12 cellular contexts compared by ENCODE assay signal in genomic region chr1:186442651-186443114, GRCh38. TPM values are rescaled to one million over a fixed set of nuclear protein-coding genes. Genes with fewer than 3 reads are reported as not detected.
DNase-seq lines count a peak whose midpoint lies in the region; ATAC-seq, FAIRE-seq and TF ChIP-seq lines count a peak whose summit lies in the region.
"Had no signal": no experiment of that assay in that cellular context is flagged by ENCODE, and none has a peak within 500 bp of the region (broad histone marks: within the 10 kb centered on the region; RNA-seq: fewer than 3 reads in every experiment).

No MANE protein-coding gene starts in this region.

- H3K4me1 Mint-ChIP-seq in activated CD8-positive, alpha-beta T cell treated with anti-CD3 and anti-CD28 coated beads for 36 hours (ENCODE audit: low read depth): peaks cover 11% of the 10 kb centered on the region
- peaks cover 5% of the 10 kb centered on the region for H3K4me1 Mint-ChIP-seq in activated CD8-positive, alpha-beta T cell treated with anti-CD3 and anti-CD28 coated beads, Interleukin-2, amount 10 ng/mL, durations not matched to agents 7 days and 5 days (ENCODE audit: low read depth)
- H3K4me1 Mint-ChIP-seq in astrocyte (ENCODE audit: low read depth, unreplicated experiment): peaks cover 9% of the 10 kb centered on the region
- no peaks in the 10 kb centered on the region for H3K4me1 Mint-ChIP-seq in nephron progenitor cell

- H3K27me3 Mint-ChIP-seq in activated CD8-positive, alpha-beta T cell treated with anti-CD3 and anti-CD28 coated beads for 36 hours: no peaks in the 10 kb centered on the region
- H3K27me3 Mint-ChIP-seq in activated CD8-positive, alpha-beta T cell treated with anti-CD3 and anti-CD28 coated beads, Interleukin-2, amount 10 ng/mL, durations not matched to agents 7 days and 5 days (ENCODE audit: low read depth): no peaks in the 10 kb centered on the region
- H3K27me3 Mint-ChIP-seq in astrocyte (ENCODE audit: low read depth, unreplicated experiment): no peaks in the 10 kb centered on the region
- no peaks in the 10 kb centered on the region for H3K27me3 Mint-ChIP-seq in nephron progenitor cell (ENCODE audit: low read depth, poor library complexity)

- H2AFZ ChIP-seq in astrocyte (ENCODE audit: low read depth, low read length): peak overlapping the region; percentile 28

- no peaks in the 10 kb centered on the region for H3K36me3 ChIP-seq in astrocyte (ENCODE audit: insufficient read depth, low read length)
- H3K36me3 ChIP-seq: BE2C had no signal

- no peaks in the 10 kb centered on the region for H3K9me3 Mint-ChIP-seq in activated CD8-positive, alpha-beta T cell treated with anti-CD3 and anti-CD28 coated beads for 36 hours
- H3K9me3 Mint-ChIP-seq in activated CD8-positive, alpha-beta T cell treated with anti-CD3 and anti-CD28 coated beads, Interleukin-2, amount 10 ng/mL, durations not matched to agents 7 days and 5 days (ENCODE audit: insufficient read depth): no peaks in the 10 kb centered on the region
- H3K9me3 Mint-ChIP-seq in astrocyte (ENCODE audit: unreplicated experiment): no peaks in the 10 kb centered on the region
- no peaks in the 10 kb centered on the region for H3K9me3 Mint-ChIP-seq in nephron progenitor cell

- ATAC-seq in activated CD8-positive, alpha-beta T cell treated with anti-CD3 and anti-CD28 coated beads for 36 hours: peak; percentile 45
- no peak for ATAC-seq in activated CD8-positive, alpha-beta T cell treated with anti-CD3 and anti-CD28 coated beads, Interleukin-2, amount 10 ng/mL, durations not matched to agents 7 days and 5 days

- no peaks in the 10 kb centered on the region for H3K27me3 ChIP-seq in astrocyte (ENCODE audit: insufficient read depth, low read length)
- H3K27me3 ChIP-seq: BE2C had no signal

- peak overlapping the region; percentile 48 for H3K4me2 ChIP-seq in astrocyte (ENCODE audit: low read length)

- H3K4me3 Mint-ChIP-seq in activated CD8-positive, alpha-beta T cell treated with anti-CD3 and anti-CD28 coated beads for 36 hours: no peak overlapping the region
- H3K4me3 Mint-ChIP-seq in activated CD8-positive, alpha-beta T cell treated with anti-CD3 and anti-CD28 coated beads, Interleukin-2, amount 10 ng/mL, durations not matched to agents 7 days and 5 days: no peak overlapping the region
- H3K4me3 Mint-ChIP-seq in astrocyte (ENCODE audit: unreplicated experiment) (no peak overlapping the region), nephron progenitor cell (no peak overlapping the region)

- no peaks in the 10 kb centered on the region for H3K9me3 ChIP-seq in astrocyte (ENCODE audit: insufficient read depth, low read depth, low read length)
- H3K9me3 ChIP-seq: BE2C had no signal

- peaks cover 14% of the 10 kb centered on the region for H3K4me1 ChIP-seq in astrocyte (ENCODE audit: insufficient read depth, low read length)
- H3K4me1 ChIP-seq: BE2C had no signal

- DNase-seq in activated CD8-positive, alpha-beta T cell treated with anti-CD3 and anti-CD28 coated beads for 36 hours: no peak
- no peak for DNase-seq in activated CD8-positive, alpha-beta T cell treated with anti-CD3 and anti-CD28 coated beads, Interleukin-2, amount 10 ng/mL, durations not matched to agents 7 days and 5 days
- DNase-seq in NCI-H2029 (lab: John Stamatoyannopoulos, UW): peak; percentile 8
- DNase-seq in astrocyte (ENCODE audit: low read depth): peak; percentile 89
- DNase-seq in renal cortical epithelial cell (ENCODE audit: low read depth): peak; percentile 13
- DNase-seq in nephron progenitor cell: no peak
- no peak for DNase-seq in HEK293T (ENCODE audit: extremely low spot score)
- DNase-seq in NAMALWA (ENCODE audit: low spot score): no peak
- DNase-seq: activated CD8-positive, alpha-beta memory T cell treated with anti-CD3 and anti-CD28 coated beads, Interleukin-2, amount 50 U/mL, for 48 hours; BE2C had no signal

- FAIRE-seq in astrocyte (lab: Jason Lieb, UNC): no peak
- FAIRE-seq: islet of Langerhans had no signal

- H3K9ac ChIP-seq in astrocyte (ENCODE audit: low read length): no peak overlapping the region

- TF ChIP-seq CTCF in activated CD8-positive, alpha-beta T cell treated with anti-CD3 and anti-CD28 coated beads for 36 hours (IDR thresholded peaks at IDR 0.05): no peak
- TF ChIP-seq CTCF in astrocyte (IDR thresholded peaks at IDR 0.05; ENCODE audit: insufficient read depth, low read depth, low read length): no peak
- TF ChIP-seq CTCF in nephron progenitor cell (IDR thresholded peaks at IDR 0.05): no peak

- H3K4me3 ChIP-seq in astrocyte (ENCODE audit: insufficient read depth, low read depth, low read length): no peak overlapping the region

- POLR2A ChIA-PET in activated CD8-positive, alpha-beta T cell treated with anti-CD3 and anti-CD28 coated beads for 36 hours (lab: Charles Lee): no interaction called here
- POLR2A ChIA-PET in activated CD8-positive, alpha-beta T cell treated with anti-CD3 and anti-CD28 coated beads, Interleukin-2, amount 10 ng/mL, durations not matched to agents 7 days and 5 days (lab: Charles Lee): no interaction called here
- POLR2A ChIA-PET in HEK293T (lab: Yijun Ruan, JAX): no interaction called here

- no peaks in the 10 kb centered on the region for H3K79me2 ChIP-seq in astrocyte (ENCODE audit: insufficient read depth, low read length)

- no peaks in the 10 kb centered on the region for H3K36me3 Mint-ChIP-seq in activated CD8-positive, alpha-beta T cell treated with anti-CD3 and anti-CD28 coated beads for 36 hours (ENCODE audit: low read depth)
- no peaks in the 10 kb centered on the region for H3K36me3 Mint-ChIP-seq in activated CD8-positive, alpha-beta T cell treated with anti-CD3 and anti-CD28 coated beads, Interleukin-2, amount 10 ng/mL, durations not matched to agents 7 days and 5 days (ENCODE audit: low read depth)
- H3K36me3 Mint-ChIP-seq in astrocyte (ENCODE audit: low read depth, unreplicated experiment): peaks cover 2% of the 10 kb centered on the region
- no peaks in the 10 kb centered on the region for H3K36me3 Mint-ChIP-seq in nephron progenitor cell (ENCODE audit: low read depth)

- H3K27ac ChIP-seq in astrocyte (ENCODE audit: low read depth, low read length): peak overlapping the region; percentile 47

- H4K20me1 ChIP-seq in astrocyte (ENCODE audit: insufficient read depth, low read length): no peaks in the 10 kb centered on the region

- H3K27ac Mint-ChIP-seq in activated CD8-positive, alpha-beta T cell treated with anti-CD3 and anti-CD28 coated beads for 36 hours: no peak overlapping the region
- H3K27ac Mint-ChIP-seq in activated CD8-positive, alpha-beta T cell treated with anti-CD3 and anti-CD28 coated beads, Interleukin-2, amount 10 ng/mL, durations not matched to agents 7 days and 5 days: no peak overlapping the region
- H3K27ac Mint-ChIP-seq in astrocyte (ENCODE audit: unreplicated experiment) (no peak overlapping the region), nephron progenitor cell (no peak overlapping the region)

- CTCF ChIA-PET in activated CD8-positive, alpha-beta T cell treated with anti-CD3 and anti-CD28 coated beads for 36 hours (lab: Charles Lee): interaction anchor here (1.3 kb wide), 1 partner anchor 68 kb away, joined by 3 read pairs; the partner anchor contains the start of gene TPR
- CTCF ChIA-PET in activated CD8-positive, alpha-beta T cell treated with anti-CD3 and anti-CD28 coated beads, Interleukin-2, amount 10 ng/mL, durations not matched to agents 7 days and 5 days (lab: Charles Lee): interaction anchor here (1.0 kb wide), 1 partner anchor 39 kb away, joined by 4 read pairs; no protein-coding TSS in a partner anchor
- CTCF ChIA-PET in HEK293T (lab: Yijun Ruan, JAX): no interaction called here

- intact Hi-C loops in activated CD8-positive, alpha-beta T cell treated with anti-CD3 and anti-CD28 coated beads for 36 hours (cut with micrococcal nuclease): no loop called here

TF ChIP-seq in HEK293T, 16 proteins besides CTCF, POLR2A, EP300 and RAD21:
- TF ChIP-seq BHLHE40 (IDR thresholded peaks at IDR 0.05; ENCODE audit: borderline replicate concordance): no peak
- no peak for TF ChIP-seq LEF1 (IDR thresholded peaks at IDR 0.05; ENCODE audit: borderline replicate concordance)

RNA-seq across cellular contexts. Expression of gene PDC, which starts 18.2 kb away (rescaled TPM):
- not detected for total RNA-seq in activated CD8-positive, alpha-beta T cell treated with anti-CD3 and anti-CD28 coated beads for 36 hours
- not detected for total RNA-seq in activated CD8-positive, alpha-beta T cell treated with anti-CD3 and anti-CD28 coated beads, Interleukin-2, amount 10 ng/mL, durations not matched to agents 7 days and 5 days
- total RNA-seq in astrocyte (not detected in 2 replicates), renal cortical epithelial cell (not detected in 2 replicates)
- total RNA-seq: osteocyte had no signal

Comparison
In these comparisons a context has a peak if more than half of its experiments do, and no peak if none do; other contexts are left out.
1. DNase-seq: peak in NCI-H2029 (single experiment), astrocyte (single experiment) and renal cortical epithelial cell (single experiment); none in activated CD8-positive, alpha-beta T cell treated with anti-CD3 and anti-CD28 coated beads for 36 hours (single experiment), activated CD8-positive, alpha-beta T cell treated with anti-CD3 and anti-CD28 coated beads, Interleukin-2, amount 10 ng/mL, durations not matched to agents 7 days and 5 days (single experiment), nephron progenitor cell (single experiment), HEK293T (single experiment) and NAMALWA (single experiment).